Comparison of ENCODE assay signal across 10 cellular contexts in the genomic region with DNA sequence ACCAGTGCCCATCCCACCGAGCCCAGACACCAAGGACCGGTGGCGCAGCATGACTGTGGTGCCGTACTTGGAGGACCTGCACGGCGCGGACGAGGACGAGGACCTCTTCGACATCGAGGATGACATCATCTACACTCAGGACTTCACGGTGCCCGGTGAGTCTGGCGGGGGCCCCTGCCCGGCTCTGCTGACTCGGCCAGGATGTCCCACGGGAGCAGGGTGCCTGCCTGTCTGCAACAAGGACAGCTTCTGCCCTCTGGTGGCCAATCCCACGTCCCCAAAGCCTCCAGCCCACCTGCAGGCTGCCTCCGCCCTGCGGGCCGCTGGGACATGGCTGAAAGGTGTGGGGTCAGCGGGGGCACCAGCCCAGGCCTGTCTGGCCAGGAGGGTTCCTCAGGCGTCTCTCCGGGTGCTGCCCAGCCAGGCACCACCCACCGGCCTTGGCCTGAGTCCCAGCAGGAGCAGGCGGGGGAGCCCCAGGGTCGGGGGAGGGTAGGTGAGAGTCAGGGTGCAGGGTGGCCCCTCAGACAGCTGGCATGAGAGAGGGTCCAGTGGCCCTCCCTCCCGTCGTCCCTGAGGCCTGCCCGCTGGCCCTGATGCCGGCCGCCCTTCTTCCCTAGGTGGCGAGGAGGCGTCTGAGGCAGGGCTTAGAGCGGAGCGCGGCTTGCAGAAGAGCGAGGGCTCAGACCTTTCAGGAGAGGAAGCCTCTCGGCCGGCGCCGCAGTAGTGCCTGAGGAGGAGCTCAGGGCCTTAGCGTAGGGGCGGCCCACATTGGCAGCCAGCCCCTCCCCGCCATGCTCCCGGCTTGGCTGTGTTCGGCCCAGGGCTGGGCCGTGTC. TPM values are rescaled to one million over a fixed set of nuclear protein-coding genes. Genes with fewer than 3 reads are reported as not detected.
DNase-seq lines count a peak whose midpoint lies in the region; ATAC-seq and TF ChIP-seq lines count a peak whose summit lies in the region.
"Had no signal": no experiment of that assay in that cellular context is flagged by ENCODE, and none has a peak within 500 bp of the region (broad histone marks: within the 10 kb centered on the region; RNA-seq: fewer than 3 reads in every experiment).

No MANE protein-coding gene starts in this region.

- no peaks in the 10 kb centered on the region for H3K4me1 Mint-ChIP-seq in GM23338
- no peaks in the 10 kb centered on the region for H3K4me1 Mint-ChIP-seq in activated T-cell treated with anti-CD3 and anti-CD28 coated beads, Interleukin-2, amount 50 U/mL, for 24 hours (ENCODE audit: low read depth)
- H3K4me1 Mint-ChIP-seq in activated T-helper 2 cell treated with anti-CD3 and anti-CD28 coated beads, Interferon-gamma antibody, Interleukin-2, Interleukin-4, amounts not matched to agents 10 μg/mL and 5 μg/mL and 100 μg/mL, durations not matched to agents 14 hours and 24 hours and 36 hours (ENCODE audit: low read depth) = no peaks in the 10 kb centered on the region

- H3F3A ChIP-seq in GM23338 (replicated peaks; ENCODE audit: low read depth) = peaks cover 26% of the 10 kb centered on the region

- intact Hi-C loops in activated T-helper 2 cell treated with anti-CD3 and anti-CD28 coated beads, Interferon-gamma antibody, Interleukin-2, Interleukin-4, amounts not matched to agents 10 μg/mL and 5 μg/mL and 100 μg/mL, durations not matched to agents 14 hours and 24 hours and 36 hours (cut with micrococcal nuclease) = no loop called here

- peaks cover 15% of the 10 kb centered on the region for H3K79me2 ChIP-seq in GM23338 (replicated peaks; ENCODE audit: insufficient read depth)

- H3K9me3 ChIP-seq in BLaER1 = no peaks in the 10 kb centered on the region

- peaks cover 8% of the 10 kb centered on the region for H3K27me3 Mint-ChIP-seq in GM23338 (ENCODE audit: insufficient read depth, low read depth, poor library complexity)
- H3K27me3 Mint-ChIP-seq in activated T-cell treated with anti-CD3 and anti-CD28 coated beads, Interleukin-2, amount 50 U/mL, for 24 hours = no peaks in the 10 kb centered on the region
- no peaks in the 10 kb centered on the region for H3K27me3 Mint-ChIP-seq in activated T-helper 2 cell treated with anti-CD3 and anti-CD28 coated beads, Interferon-gamma antibody, Interleukin-2, Interleukin-4, amounts not matched to agents 10 μg/mL and 5 μg/mL and 100 μg/mL, durations not matched to agents 14 hours and 24 hours and 36 hours (ENCODE audit: low read depth)
- H3K27me3 Mint-ChIP-seq: activated naive CD4-positive, alpha-beta T cell treated with anti-CD3 and anti-CD28 coated beads, Interleukin-2, amount 50 U/mL, for 24 hours had no signal

- H3K27ac Mint-ChIP-seq in GM23338 = no peak overlapping the region
- H3K27ac Mint-ChIP-seq in activated T-cell treated with anti-CD3 and anti-CD28 coated beads, Interleukin-2, amount 50 U/mL, for 24 hours = no peak overlapping the region
- no peak overlapping the region for H3K27ac Mint-ChIP-seq in activated T-helper 2 cell treated with anti-CD3 and anti-CD28 coated beads, Interferon-gamma antibody, Interleukin-2, Interleukin-4, amounts not matched to agents 10 μg/mL and 5 μg/mL and 100 μg/mL, durations not matched to agents 14 hours and 24 hours and 36 hours
- H3K27ac Mint-ChIP-seq: activated naive CD4-positive, alpha-beta T cell treated with anti-CD3 and anti-CD28 coated beads, Interleukin-2, amount 50 U/mL, for 24 hours had no signal

- no peaks in the 10 kb centered on the region for H3K9me2 ChIP-seq in GM23338 (ENCODE audit: insufficient read depth)

- no peak overlapping the region for H3K27ac ChIP-seq in BLaER1
- peak overlapping the region; percentile 69; the same call in 1 of the 2 replicates for H3K27ac ChIP-seq in GM23338 (ENCODE audit: low read depth)

- H3K4me2 ChIP-seq in BLaER1 (0 out of 2 replicates have a peak overlapping the region, but pooled peaks have one; percentile 14), GM23338 (no peak overlapping the region)

- no peak overlapping the region for H3K4me3 ChIP-seq in BLaER1
- H3K4me3 ChIP-seq in GM23338 = no peak overlapping the region
- H3K4me3 ChIP-seq: skin epidermis had no signal

- H3K9me3 Mint-ChIP-seq in GM23338 = no peaks in the 10 kb centered on the region
- no peaks in the 10 kb centered on the region for H3K9me3 Mint-ChIP-seq in activated T-cell treated with anti-CD3 and anti-CD28 coated beads, Interleukin-2, amount 50 U/mL, for 24 hours
- no peaks in the 10 kb centered on the region for H3K9me3 Mint-ChIP-seq in activated T-helper 2 cell treated with anti-CD3 and anti-CD28 coated beads, Interferon-gamma antibody, Interleukin-2, Interleukin-4, amounts not matched to agents 10 μg/mL and 5 μg/mL and 100 μg/mL, durations not matched to agents 14 hours and 24 hours and 36 hours
- H3K9me3 Mint-ChIP-seq: activated naive CD4-positive, alpha-beta T cell treated with anti-CD3 and anti-CD28 coated beads, Interleukin-2, amount 50 U/mL, for 24 hours had no signal

- H3K36me3 Mint-ChIP-seq in GM23338 (ENCODE audit: low read depth) = peaks cover 4% of the 10 kb centered on the region; the same call in 2 of the 3 replicates
- H3K36me3 Mint-ChIP-seq in activated T-cell treated with anti-CD3 and anti-CD28 coated beads, Interleukin-2, amount 50 U/mL, for 24 hours (ENCODE audit: low read depth) = peaks cover 25% of the 10 kb centered on the region
- H3K36me3 Mint-ChIP-seq in activated T-helper 2 cell treated with anti-CD3 and anti-CD28 coated beads, Interferon-gamma antibody, Interleukin-2, Interleukin-4, amounts not matched to agents 10 μg/mL and 5 μg/mL and 100 μg/mL, durations not matched to agents 14 hours and 24 hours and 36 hours (ENCODE audit: low read depth) = no peaks in the 10 kb centered on the region
- H3K36me3 Mint-ChIP-seq: activated naive CD4-positive, alpha-beta T cell treated with anti-CD3 and anti-CD28 coated beads, Interleukin-2, amount 50 U/mL, for 24 hours had no signal

- H3K4me1 ChIP-seq in BLaER1 (peaks cover 18% of the 10 kb centered on the region), GM23338 (ENCODE audit: insufficient read depth) (no peaks in the 10 kb centered on the region)

- no peak overlapping the region for H3K4me3 Mint-ChIP-seq in GM23338
- H3K4me3 Mint-ChIP-seq in activated T-cell treated with anti-CD3 and anti-CD28 coated beads, Interleukin-2, amount 50 U/mL, for 24 hours = no peak overlapping the region
- no peak overlapping the region for H3K4me3 Mint-ChIP-seq in activated T-helper 2 cell treated with anti-CD3 and anti-CD28 coated beads, Interferon-gamma antibody, Interleukin-2, Interleukin-4, amounts not matched to agents 10 μg/mL and 5 μg/mL and 100 μg/mL, durations not matched to agents 14 hours and 24 hours and 36 hours (ENCODE audit: low read depth)
- H3K4me3 Mint-ChIP-seq: activated naive CD4-positive, alpha-beta T cell treated with anti-CD3 and anti-CD28 coated beads, Interleukin-2, amount 50 U/mL, for 24 hours had no signal

- H3K27me3 ChIP-seq in BLaER1 (no peaks in the 10 kb centered on the region), GM23338 (ENCODE audit: insufficient read depth) (no peaks in the 10 kb centered on the region)

- H3K36me3 ChIP-seq in BLaER1 = peaks cover 97% of the 10 kb centered on the region
- no peaks in the 10 kb centered on the region for H3K36me3 ChIP-seq in GM23338 (ENCODE audit: insufficient read depth)

- peaks cover 96% of the 10 kb centered on the region for H4K20me1 ChIP-seq in BLaER1
- H4K20me1 ChIP-seq in GM23338 (replicated peaks; ENCODE audit: insufficient read depth) = peaks cover 4% of the 10 kb centered on the region; the same call in 1 of the 2 replicates

- no peak overlapping the region for H2AFZ ChIP-seq in GM23338

- ATAC-seq in GM23338 = peak; percentile 60
- peak; percentile 3 for ATAC-seq in left lobe of liver
- no peak for ATAC-seq in GM19023 (IDR thresholded peaks at IDR 0.05; ENCODE audit: unreplicated experiment)

- H3K9ac ChIP-seq in BLaER1 = no peak overlapping the region

- peak; percentile 81 for DNase-seq in GM23338 (ENCODE audit: low spot score)
- peak; percentile 50 for DNase-seq in activated T-cell treated with anti-CD3 and anti-CD28 coated beads, Interleukin-2, amount 50 U/mL, for 24 hours
- no peak for DNase-seq in left lobe of liver (ENCODE audit: low spot score)
- no peak for DNase-seq in activated T-helper 2 cell treated with anti-CD3 and anti-CD28 coated beads, Interferon-gamma antibody, Interleukin-2, Interleukin-4, amounts not matched to agents 10 μg/mL and 5 μg/mL and 100 μg/mL, durations not matched to agents 14 hours and 24 hours and 36 hours (ENCODE audit: low spot score)
- DNase-seq in kidney glomerular epithelial cell (lab: John Stamatoyannopoulos, UW) = no peak
- DNase-seq in NCI-H226 = no peak

- peak; percentile 56 to 74 for TF ChIP-seq CTCF in GM23338 (conservative IDR thresholded peaks at IDR 0.05; ENCODE audit: low read depth in 2 of 2)

RNA-seq across cellular contexts. Expression of a gene that starts 14.6 kb away (rescaled TPM):
- total RNA-seq in GM23338 (2014; rRNA removed; shearing (Covaris generic)) = 10.8 and 14.1 TPM in 2 replicates
- polyA plus RNA-seq in GM23338 (2016; fragmentation: Nextera tagmentation; extraction: Ambion mirVana) = 2.0 TPM in 2 replicates
- total RNA-seq in left lobe of liver = 0.38 TPM
- total RNA-seq in activated T-helper 2 cell treated with anti-CD3 and anti-CD28 coated beads, Interferon-gamma antibody, Interleukin-2, Interleukin-4, amounts not matched to agents 10 μg/mL and 5 μg/mL and 100 μg/mL, durations not matched to agents 14 hours and 24 hours and 36 hours = 3.5 and 3.7 TPM in 2 replicates

RNA-seq across cellular contexts. Expression of a gene that starts 17.7 kb away (rescaled TPM):
- total RNA-seq in GM23338 (2014; rRNA removed; shearing (Covaris generic)) = 84.4 and 96.5 TPM in 2 replicates
- polyA plus RNA-seq in GM23338 (2016; fragmentation: Nextera tagmentation; extraction: Ambion mirVana) = 19.4 and 23.7 TPM in 2 replicates
- total RNA-seq in left lobe of liver = 33.1 TPM
- total RNA-seq in activated T-helper 2 cell treated with anti-CD3 and anti-CD28 coated beads, Interferon-gamma antibody, Interleukin-2, Interleukin-4, amounts not matched to agents 10 μg/mL and 5 μg/mL and 100 μg/mL, durations not matched to agents 14 hours and 24 hours and 36 hours = 65.7 and 71.1 TPM in 2 replicates

RNA-seq across cellular contexts. Expression of a gene that starts 18.3 kb away (rescaled TPM):
- 78.7 and 139 TPM in 2 replicates for total RNA-seq in GM23338 (2014; rRNA removed; shearing (Covaris generic))
- 396 and 420 TPM in 2 replicates for polyA plus RNA-seq in GM23338 (2016; fragmentation: Nextera tagmentation; extraction: Ambion mirVana)
- total RNA-seq in left lobe of liver = 282 TPM
- 233 and 240 TPM in 2 replicates for total RNA-seq in activated T-helper 2 cell treated with anti-CD3 and anti-CD28 coated beads, Interferon-gamma antibody, Interleukin-2, Interleukin-4, amounts not matched to agents 10 μg/mL and 5 μg/mL and 100 μg/mL, durations not matched to agents 14 hours and 24 hours and 36 hours

RNA-seq across cellular contexts. Expression of a gene that starts 25.1 kb away (rescaled TPM):
- total RNA-seq in GM23338 (2014; rRNA removed; shearing (Covaris generic)) = 84.5 and 113 TPM in 2 replicates
- 28.6 and 33.3 TPM in 2 replicates for polyA plus RNA-seq in GM23338 (2016; fragmentation: Nextera tagmentation; extraction: Ambion mirVana)
- 51.7 TPM for total RNA-seq in left lobe of liver
- total RNA-seq in activated T-helper 2 cell treated with anti-CD3 and anti-CD28 coated beads, Interferon-gamma antibody, Interleukin-2, Interleukin-4, amounts not matched to agents 10 μg/mL and 5 μg/mL and 100 μg/mL, durations not matched to agents 14 hours and 24 hours and 36 hours = 84.7 and 85.4 TPM in 2 replicates

RNA-seq across cellular contexts. Expression of a gene that starts 45.9 kb away (rescaled TPM):
- 152 and 202 TPM in 2 replicates for total RNA-seq in GM23338 (2014; rRNA removed; shearing (Covaris generic))
- polyA plus RNA-seq in GM23338 (2016; fragmentation: Nextera tagmentation; extraction: Ambion mirVana) = 153 and 160 TPM in 2 replicates
- 125 TPM for total RNA-seq in left lobe of liver
- 214 and 226 TPM in 2 replicates for total RNA-seq in activated T-helper 2 cell treated with anti-CD3 and anti-CD28 coated beads, Interferon-gamma antibody, Interleukin-2, Interleukin-4, amounts not matched to agents 10 μg/mL and 5 μg/mL and 100 μg/mL, durations not matched to agents 14 hours and 24 hours and 36 hours

Comparison
In these comparisons a context has a peak if more than half of its experiments do, and no peak if none do; other contexts are left out.
1. DNase-seq: peak in GM23338 (single experiment) and activated T-cell treated with anti-CD3 and anti-CD28 coated beads, Interleukin-2, amount 50 U/mL, for 24 hours (single experiment); none in left lobe of liver (single experiment), activated T-helper 2 cell treated with anti-CD3 and anti-CD28 coated beads, Interferon-gamma antibody, Interleukin-2, Interleukin-4, amounts not matched to agents 10 μg/mL and 5 μg/mL and 100 μg/mL, durations not matched to agents 14 hours and 24 hours and 36 hours (single experiment), kidney glomerular epithelial cell (single experiment) and NCI-H226 (single experiment).